Comparison of ENCODE assay signal across 22 cellular contexts in genomic region chr12:113724703-113725556, GRCh38.
DNase-seq lines count a peak whose midpoint lies in the region; ATAC-seq and TF ChIP-seq lines count a peak whose summit lies in the region.
"Had no signal": no experiment of that assay in that cellular context is flagged by ENCODE, and none has a peak within 500 bp of the region (broad histone marks: within the 10 kb centered on the region; RNA-seq: fewer than 3 reads in every experiment).

No MANE protein-coding gene starts in this region.

- H3K9me3 ChIP-seq in A673 (ENCODE audit: low read depth, low read length, poor library complexity, severe bottlenecking): no peaks in the 10 kb centered on the region
- H3K9me3 ChIP-seq: esophagus squamous epithelium, psoas muscle had no signal

- DNase-seq in A673 (ENCODE audit: low spot score) (peak; percentile 8), COLO668 (lab: John Stamatoyannopoulos, UW; ENCODE audit: unreplicated experiment) (peak; percentile 57), NCI-H1105 treated with DMSO at 0.1 percent for 48 hours (lab: John Stamatoyannopoulos, UW) (peak; percentile 42), SHP77 treated with DMSO at 0.1 percent for 48 hours (lab: John Stamatoyannopoulos, UW) (peak; percentile 53), GM19238 (ENCODE audit: insufficient read length, low spot score) (no peak), C1 segment of cervical spinal cord (lab: John Stamatoyannopoulos, UW) (no peak)
- no peak for DNase-seq in activated naive CD4-positive, alpha-beta T cell treated with anti-CD3 and anti-CD28 coated beads, Interleukin-2, amount 50 U/mL, for 72 hours (ENCODE audit: low spot score in 2 of 2)
- DNase-seq: activated CD4-positive, alpha-beta T cell treated with anti-CD3 and anti-CD28 coated beads, Interleukin-2, amount 50 U/mL, for 1 hour; activated T-cell treated with anti-CD3 and anti-CD28 coated beads for 4 hours; AML-193; Caco-2; central memory CD4-positive, alpha-beta T cell; effector memory CD4-positive, alpha-beta T cell; esophagus squamous epithelium; GF-D8; NCI-H1930; psoas muscle; stimulated activated CD4-positive, alpha-beta T cell treated with anti-CD3 and anti-CD28 coated beads, Interleukin-2, amount 100 ng/mL, for 48 hours; stimulated activated naive CD8-positive, alpha-beta T cell treated with anti-CD3 and anti-CD28 coated beads, Interleukin-15, amount 100 ng/mL, for 72 hours; trophoblast cell had no signal

- no peaks in the 10 kb centered on the region for H3K9me3 Mint-ChIP-seq in activated naive CD4-positive, alpha-beta T cell treated with anti-CD3 and anti-CD28 coated beads, Interleukin-2, amount 50 U/mL, for 72 hours

- intact Hi-C loops in A673 (cut with micrococcal nuclease; ENCODE audit: unreplicated experiment): no loop called here

- H3K4me3 ChIP-seq in A673 (ENCODE audit: low read depth, low read length, poor library complexity, severe bottlenecking): peak overlapping the region; percentile 26
- H3K4me3 ChIP-seq: esophagus squamous epithelium, left lung, psoas muscle, skin epidermis had no signal

- POLR2A ChIA-PET in A673 (lab: Charles Lee; ENCODE audit: low non-redundant PET): no interaction called here

- BruUV-seq in A673 (replicated peaks; lab: Mats Ljungman, UMichigan): no TSS peak

- no peak overlapping the region for H3K27ac ChIP-seq in A673 (ENCODE audit: low read depth, low read length, poor library complexity, severe bottlenecking)
- H3K27ac ChIP-seq: esophagus squamous epithelium, left lung, psoas muscle, skin epidermis had no signal

- H3K27me3 ChIP-seq in A673 (replicated peaks; ENCODE audit: insufficient read depth, low read depth, low read length, poor library complexity): peaks cover 35% of the 10 kb centered on the region

- no peaks in the 10 kb centered on the region for H3K36me3 Mint-ChIP-seq in activated naive CD4-positive, alpha-beta T cell treated with anti-CD3 and anti-CD28 coated beads, Interleukin-2, amount 50 U/mL, for 72 hours

- H3K4me1 ChIP-seq in A673 (ENCODE audit: insufficient read depth, low read length, poor library complexity, severe bottlenecking): no peaks in the 10 kb centered on the region
- H3K4me1 ChIP-seq: esophagus squamous epithelium, left lung, psoas muscle had no signal

- no peak for TF ChIP-seq CTCF in A673 (conservative IDR thresholded peaks at IDR 0.05; ENCODE audit: low read depth, low read length)

- H3K27ac Mint-ChIP-seq in activated naive CD4-positive, alpha-beta T cell treated with anti-CD3 and anti-CD28 coated beads, Interleukin-2, amount 50 U/mL, for 72 hours: no peak overlapping the region
- H3K27ac Mint-ChIP-seq: stimulated activated naive CD8-positive, alpha-beta T cell treated with anti-CD3 and anti-CD28 coated beads, Interleukin-15, amount 100 ng/mL, for 72 hours had no signal

- no peak for ATAC-seq in activated naive CD4-positive, alpha-beta T cell treated with anti-CD3 and anti-CD28 coated beads, Interleukin-2, amount 50 U/mL, for 72 hours
- ATAC-seq: left lung; psoas muscle; stimulated activated naive CD8-positive, alpha-beta T cell treated with anti-CD3 and anti-CD28 coated beads, Interleukin-15, amount 100 ng/mL, for 72 hours had no signal

- no peaks in the 10 kb centered on the region for H3K36me3 ChIP-seq in A673 (ENCODE audit: insufficient read depth, low read length, poor library complexity, severe bottlenecking)
- H3K36me3 ChIP-seq: esophagus squamous epithelium, left lung had no signal

- CTCF ChIA-PET in A673 (lab: Charles Lee): no interaction called here

Comparison
In these comparisons a context has a peak if more than half of its experiments do, and no peak if none do; other contexts are left out.
1. DNase-seq: peak in A673 (single experiment), COLO668 (single experiment), NCI-H1105 treated with DMSO at 0.1 percent for 48 hours (single experiment) and SHP77 treated with DMSO at 0.1 percent for 48 hours (single experiment); none in GM19238 (single experiment), activated naive CD4-positive, alpha-beta T cell treated with anti-CD3 and anti-CD28 coated beads, Interleukin-2, amount 50 U/mL, for 72 hours (0 of 2) and C1 segment of cervical spinal cord (0 of 14).